8 cellular contexts compared by ENCODE assay signal in the genomic region with DNA sequence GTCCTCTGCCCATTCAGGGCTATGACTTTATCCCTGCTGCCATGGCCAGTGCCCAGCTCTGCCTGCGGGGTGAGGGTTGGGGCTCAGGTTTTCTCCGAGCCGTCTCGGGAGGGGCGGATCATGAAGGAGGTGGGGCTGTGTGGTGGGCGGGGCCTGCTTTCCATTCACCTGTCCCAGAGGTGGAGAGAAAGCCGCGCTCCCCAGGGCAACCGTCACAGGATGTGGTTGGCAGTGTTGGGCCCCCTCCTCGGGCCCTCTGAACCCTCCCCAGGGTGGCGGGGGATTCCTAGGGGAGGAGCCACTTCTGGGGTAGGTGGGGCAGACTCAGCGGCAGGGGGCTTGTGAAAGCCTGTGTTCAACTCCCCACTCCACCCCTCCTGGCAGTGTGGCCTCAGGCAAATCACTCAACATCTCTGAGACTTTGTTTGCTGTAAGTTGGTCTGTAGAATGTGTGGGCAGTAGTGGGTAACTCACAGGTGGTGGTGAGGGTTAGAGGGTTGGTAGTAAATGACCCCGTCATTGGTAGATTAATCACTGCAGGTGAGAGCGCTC. TPM values are rescaled to one million over a fixed set of nuclear protein-coding genes. Genes with fewer than 3 reads are reported as not detected.
DNase-seq lines count a peak whose midpoint lies in the region; ATAC-seq and TF ChIP-seq lines count a peak whose summit lies in the region.

No MANE protein-coding gene starts in this region.

- intact Hi-C loops in activated T-helper 2 cell treated with anti-CD3 and anti-CD28 coated beads, Interferon-gamma antibody, Interleukin-2, Interleukin-4, amounts not matched to agents 10 μg/mL and 5 μg/mL and 100 μg/mL, durations not matched to agents 14 hours and 24 hours and 36 hours (cut with micrococcal nuclease), result loop anchor here (2.0 kb wide), 3 partner anchors 15 to 51 kb away; partner anchors contain the start of gene CD6
- intact Hi-C loops in heart left ventricle (cut with DNase I), result no loop called here

- H3K27me3 Mint-ChIP-seq in activated T-helper 2 cell treated with anti-CD3 and anti-CD28 coated beads, Interferon-gamma antibody, Interleukin-2, Interleukin-4, amounts not matched to agents 10 μg/mL and 5 μg/mL and 100 μg/mL, durations not matched to agents 14 hours and 24 hours and 36 hours (ENCODE audit: low read depth), result no peaks in the 10 kb centered on the region
- no peaks in the 10 kb centered on the region for H3K27me3 Mint-ChIP-seq in stimulated activated naive CD8-positive, alpha-beta T cell treated with anti-CD3 and anti-CD28 coated beads, Interleukin-15, Interleukin-2, amounts not matched to agents 100 ng/mL and 50 ng/mL, for 24 hours

- H3K4me3 Mint-ChIP-seq in activated T-helper 2 cell treated with anti-CD3 and anti-CD28 coated beads, Interferon-gamma antibody, Interleukin-2, Interleukin-4, amounts not matched to agents 10 μg/mL and 5 μg/mL and 100 μg/mL, durations not matched to agents 14 hours and 24 hours and 36 hours (ENCODE audit: low read depth), result peak overlapping the region; percentile 66
- peak overlapping the region; percentile 77 for H3K4me3 Mint-ChIP-seq in stimulated activated naive CD8-positive, alpha-beta T cell treated with anti-CD3 and anti-CD28 coated beads, Interleukin-15, Interleukin-2, amounts not matched to agents 100 ng/mL and 50 ng/mL, for 24 hours

- ATAC-seq in HG02885 (IDR thresholded peaks at IDR 0.05; ENCODE audit: poor library complexity, unreplicated experiment) (no peak), GM21381 (IDR thresholded peaks at IDR 0.05; ENCODE audit: unreplicated experiment) (no peak), heart left ventricle (no peak)

- H3K9me3 Mint-ChIP-seq in activated T-helper 2 cell treated with anti-CD3 and anti-CD28 coated beads, Interferon-gamma antibody, Interleukin-2, Interleukin-4, amounts not matched to agents 10 μg/mL and 5 μg/mL and 100 μg/mL, durations not matched to agents 14 hours and 24 hours and 36 hours, result no peaks in the 10 kb centered on the region
- H3K9me3 Mint-ChIP-seq in stimulated activated naive CD8-positive, alpha-beta T cell treated with anti-CD3 and anti-CD28 coated beads, Interleukin-15, Interleukin-2, amounts not matched to agents 100 ng/mL and 50 ng/mL, for 24 hours, result no peaks in the 10 kb centered on the region

- H3K27ac ChIP-seq in heart left ventricle, result peak overlapping the region in 1 of 12 donors; percentile 18

- peaks cover 0 to 38% (median 7%) of the 10 kb centered on the region in 12 donors for H3K4me1 ChIP-seq in heart left ventricle

- H3K36me3 ChIP-seq in heart left ventricle, result no peaks in the 10 kb centered on the region

- peaks cover 0 to 38% (median 10%) of the 10 kb centered on the region in 9 donors for H3K27me3 ChIP-seq in heart left ventricle

- no peak overlapping the region for H3K4me3 ChIP-seq in heart left ventricle

- peaks cover 75% of the 10 kb centered on the region for H3K36me3 Mint-ChIP-seq in activated T-helper 2 cell treated with anti-CD3 and anti-CD28 coated beads, Interferon-gamma antibody, Interleukin-2, Interleukin-4, amounts not matched to agents 10 μg/mL and 5 μg/mL and 100 μg/mL, durations not matched to agents 14 hours and 24 hours and 36 hours (ENCODE audit: low read depth)
- H3K36me3 Mint-ChIP-seq in stimulated activated naive CD8-positive, alpha-beta T cell treated with anti-CD3 and anti-CD28 coated beads, Interleukin-15, Interleukin-2, amounts not matched to agents 100 ng/mL and 50 ng/mL, for 24 hours (ENCODE audit: low read depth), result peaks cover 41% of the 10 kb centered on the region

- TF ChIP-seq POLR2A in heart left ventricle (IDR thresholded peaks at IDR 0.05), result no peak

- no peaks in the 10 kb centered on the region for H3K9me3 ChIP-seq in heart left ventricle

- peak overlapping the region; percentile 92 for H3K27ac Mint-ChIP-seq in activated T-helper 2 cell treated with anti-CD3 and anti-CD28 coated beads, Interferon-gamma antibody, Interleukin-2, Interleukin-4, amounts not matched to agents 10 μg/mL and 5 μg/mL and 100 μg/mL, durations not matched to agents 14 hours and 24 hours and 36 hours
- H3K27ac Mint-ChIP-seq in stimulated activated naive CD8-positive, alpha-beta T cell treated with anti-CD3 and anti-CD28 coated beads, Interleukin-15, Interleukin-2, amounts not matched to agents 100 ng/mL and 50 ng/mL, for 24 hours, result peak overlapping the region; percentile 97

- no peak for TF ChIP-seq CTCF in heart left ventricle (IDR thresholded peaks at IDR 0.05)

- DNase-seq in NCI-H146 (lab: John Stamatoyannopoulos, UW), result peak; percentile 58
- no peak for DNase-seq in NCI-H146 treated with DMSO at 0.1 percent for 48 hours (lab: John Stamatoyannopoulos, UW; ENCODE audit: unreplicated experiment)
- DNase-seq in activated T-helper 2 cell treated with anti-CD3 and anti-CD28 coated beads, Interferon-gamma antibody, Interleukin-2, Interleukin-4, amounts not matched to agents 10 μg/mL and 5 μg/mL and 100 μg/mL, durations not matched to agents 14 hours and 24 hours and 36 hours (ENCODE audit: low spot score), result peak; percentile 77
- DNase-seq in mucosa of gallbladder (ENCODE audit: low spot score), result peak; percentile 72
- DNase-seq in heart left ventricle, result no peak

- 22 to 37% (median 29%) methylated on average over 13 to 14 of the region's 14 CpGs for WGBS in heart left ventricle, 4 donors

- H3K4me1 Mint-ChIP-seq in activated T-helper 2 cell treated with anti-CD3 and anti-CD28 coated beads, Interferon-gamma antibody, Interleukin-2, Interleukin-4, amounts not matched to agents 10 μg/mL and 5 μg/mL and 100 μg/mL, durations not matched to agents 14 hours and 24 hours and 36 hours (ENCODE audit: low read depth), result peaks cover 68% of the 10 kb centered on the region
- H3K4me1 Mint-ChIP-seq in stimulated activated naive CD8-positive, alpha-beta T cell treated with anti-CD3 and anti-CD28 coated beads, Interleukin-15, Interleukin-2, amounts not matched to agents 100 ng/mL and 50 ng/mL, for 24 hours (ENCODE audit: low read depth), result peaks cover 80% of the 10 kb centered on the region

RNA-seq across cellular contexts. Expression of gene CD6, which starts 50.3 kb away (rescaled TPM):
- 308 and 327 TPM in 2 replicates for total RNA-seq in activated T-helper 2 cell treated with anti-CD3 and anti-CD28 coated beads, Interferon-gamma antibody, Interleukin-2, Interleukin-4, amounts not matched to agents 10 μg/mL and 5 μg/mL and 100 μg/mL, durations not matched to agents 14 hours and 24 hours and 36 hours
- 5.3 TPM for total RNA-seq in mucosa of gallbladder
- total RNA-seq in heart left ventricle, result 1 to 10 TPM in 2 of 9 donors, under 1 TPM in 6, not detected in 1; 0.12 to 6.1 (median 0.40) TPM
- polyA plus RNA-seq in heart left ventricle, result under 1 TPM; 0.08 to 0.19 TPM

Comparison
In these comparisons a context has a peak if more than half of its experiments do, and no peak if none do; other contexts are left out.
1. DNase-seq: peak in NCI-H146 (single experiment), activated T-helper 2 cell treated with anti-CD3 and anti-CD28 coated beads, Interferon-gamma antibody, Interleukin-2, Interleukin-4, amounts not matched to agents 10 μg/mL and 5 μg/mL and 100 μg/mL, durations not matched to agents 14 hours and 24 hours and 36 hours (single experiment) and mucosa of gallbladder (single experiment); none in NCI-H146 treated with DMSO at 0.1 percent for 48 hours (single experiment) and heart left ventricle (0 of 5).
2. RNA of gene CD6, which starts 50.3 kb away (total RNA-seq): 308 to 327 TPM in activated T-helper 2 cell treated with anti-CD3 and anti-CD28 coated beads, Interferon-gamma antibody, Interleukin-2, Interleukin-4, amounts not matched to agents 10 μg/mL and 5 μg/mL and 100 μg/mL, durations not matched to agents 14 hours and 24 hours and 36 hours; 5.3 TPM in mucosa of gallbladder (single experiment) and 0.12 to 6.1 TPM in heart left ventricle; every median in the first group is over 10 times any median in the second.